2 cellular contexts compared by ENCODE assay signal in the genomic region with DNA sequence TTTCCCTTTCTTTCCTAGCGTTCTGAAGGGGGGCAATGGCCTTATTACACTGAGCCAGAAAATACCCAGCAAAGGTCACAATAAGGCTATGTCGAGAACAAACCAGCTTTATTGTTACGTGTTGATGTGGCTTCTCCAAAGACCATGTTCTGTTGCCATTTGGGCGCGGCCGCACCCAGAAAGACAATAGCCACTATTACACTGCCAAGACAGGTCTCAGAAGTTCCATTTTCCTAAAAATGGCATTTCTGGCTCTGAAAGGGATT.
TF ChIP-seq lines count a peak whose summit lies in the region.

No MANE protein-coding gene starts in this region.

TF ChIP-seq in HCT116, 20 proteins besides CTCF, POLR2A, EP300 and RAD21:
- no peak for TF ChIP-seq ZNF274 (IDR thresholded peaks at IDR 0.05; ENCODE audit: low read depth, low read length)
- no peak for TF ChIP-seq SIN3A (IDR thresholded peaks at IDR 0.05; ENCODE audit: low read depth)
- TF ChIP-seq ELF1 (IDR thresholded peaks at IDR 0.05; ENCODE audit: borderline replicate concordance, low read depth) = no peak
- TF ChIP-seq, protein P1, sequence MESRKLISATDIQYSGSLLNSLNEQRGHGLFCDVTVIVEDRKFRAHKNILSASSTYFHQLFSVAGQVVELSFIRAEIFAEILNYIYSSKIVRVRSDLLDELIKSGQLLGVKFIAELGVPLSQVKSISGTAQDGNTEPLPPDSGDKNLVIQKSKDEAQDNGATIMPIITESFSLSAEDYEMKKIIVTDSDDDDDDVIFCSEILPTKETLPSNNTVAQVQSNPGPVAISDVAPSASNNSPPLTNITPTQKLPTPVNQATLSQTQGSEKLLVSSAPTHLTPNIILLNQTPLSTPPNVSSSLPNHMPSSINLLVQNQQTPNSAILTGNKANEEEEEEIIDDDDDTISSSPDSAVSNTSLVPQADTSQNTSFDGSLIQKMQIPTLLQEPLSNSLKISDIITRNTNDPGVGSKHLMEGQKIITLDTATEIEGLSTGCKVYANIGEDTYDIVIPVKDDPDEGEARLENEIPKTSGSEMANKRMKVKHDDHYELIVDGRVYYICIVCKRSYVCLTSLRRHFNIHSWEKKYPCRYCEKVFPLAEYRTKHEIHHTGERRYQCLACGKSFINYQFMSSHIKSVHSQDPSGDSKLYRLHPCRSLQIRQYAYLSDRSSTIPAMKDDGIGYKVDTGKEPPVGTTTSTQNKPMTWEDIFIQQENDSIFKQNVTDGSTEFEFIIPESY (IDR thresholded peaks at IDR 0.05; ENCODE audit: extremely low read depth, insufficient replicate concordance, low read length) = no peak
- TF ChIP-seq, protein P2, sequence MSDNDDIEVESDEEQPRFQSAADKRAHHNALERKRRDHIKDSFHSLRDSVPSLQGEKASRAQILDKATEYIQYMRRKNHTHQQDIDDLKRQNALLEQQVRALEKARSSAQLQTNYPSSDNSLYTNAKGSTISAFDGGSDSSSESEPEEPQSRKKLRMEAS (IDR thresholded peaks at IDR 0.05) = no peak
- no peak for TF ChIP-seq SP1 (IDR thresholded peaks at IDR 0.05; ENCODE audit: low read depth)
- TF ChIP-seq CEBPB (IDR thresholded peaks at IDR 0.05; ENCODE audit: low read depth) = no peak
- no peak for TF ChIP-seq YY1 (IDR thresholded peaks at IDR 0.05; ENCODE audit: extremely low read depth, insufficient replicate concordance, low read depth, low read length)
- TF ChIP-seq CBX3 (IDR thresholded peaks at IDR 0.05; ENCODE audit: low read depth) = no peak
- TF ChIP-seq POLR2AphosphoS5 (IDR thresholded peaks at IDR 0.05; ENCODE audit: low read depth, low read length) = no peak
- no peak for TF ChIP-seq FOSL1 (IDR thresholded peaks at IDR 0.05; ENCODE audit: low read depth)
- no peak for TF ChIP-seq TCF7L2 (IDR thresholded peaks at IDR 0.05; ENCODE audit: borderline replicate concordance, extremely low read depth, insufficient read depth, insufficient read length)

TF ChIP-seq in K562, 482 proteins besides CTCF, POLR2A, EP300 and RAD21:
- TF ChIP-seq MXI1 (IDR thresholded peaks at IDR 0.05; ENCODE audit: low read depth, low read length) (no peak), ZNF384 (IDR thresholded peaks at IDR 0.05; ENCODE audit: low read depth, low read length) (no peak), POLR3G (IDR thresholded peaks at IDR 0.05; ENCODE audit: extremely low read depth, insufficient read length, insufficient replicate concordance) (no peak), MYC (IDR thresholded peaks at IDR 0.05; ENCODE audit: low read depth, low read length) (no peak), MYC (CRISPR knock-in tag; IDR thresholded peaks at IDR 0.05; ENCODE audit: borderline replicate concordance, low read depth) (no peak), MCM7 (IDR thresholded peaks at IDR 0.05) (no peak), GATA2 (CRISPR knock-in tag; IDR thresholded peaks at IDR 0.05) (no peak), ZFP36 (IDR thresholded peaks at IDR 0.05; ENCODE audit: low read depth, low read length, partially characterized antibody) (no peak), TBL1XR1 (IDR thresholded peaks at IDR 0.05; ENCODE audit: low read length in 2 of 2) (no peak), OTX1 (CRISPR knock-in tag; IDR thresholded peaks at IDR 0.05) (no peak), NEUROD1 (IDR thresholded peaks at IDR 0.05; ENCODE audit: borderline replicate concordance, low read depth, low read length, partially characterized antibody) (no peak), SAFB2 (IDR thresholded peaks at IDR 0.05; ENCODE audit: borderline replicate concordance, low read depth, low read length, severe bottlenecking) (no peak), RUNX1 (IDR thresholded peaks at IDR 0.05; ENCODE audit: low read depth) (no peak), FOXK2 (conservative IDR thresholded peaks at IDR 0.05 in 1 of 2, IDR thresholded peaks at IDR 0.05 in 1 of 2; ENCODE audit: low read depth in 2 of 2) (no peak), SMARCA4 (IDR thresholded peaks at IDR 0.05) (no peak), ESRRA (IDR thresholded peaks at IDR 0.05; ENCODE audit: borderline replicate concordance, low read depth) (no peak), JUN (IDR thresholded peaks at IDR 0.05; ENCODE audit: borderline replicate concordance, low read depth, low read length) (no peak), JUN (CRISPR knock-in tag; IDR thresholded peaks at IDR 0.05; ENCODE audit: borderline replicate concordance) (no peak)
- TF ChIP-seq, protein P3, sequence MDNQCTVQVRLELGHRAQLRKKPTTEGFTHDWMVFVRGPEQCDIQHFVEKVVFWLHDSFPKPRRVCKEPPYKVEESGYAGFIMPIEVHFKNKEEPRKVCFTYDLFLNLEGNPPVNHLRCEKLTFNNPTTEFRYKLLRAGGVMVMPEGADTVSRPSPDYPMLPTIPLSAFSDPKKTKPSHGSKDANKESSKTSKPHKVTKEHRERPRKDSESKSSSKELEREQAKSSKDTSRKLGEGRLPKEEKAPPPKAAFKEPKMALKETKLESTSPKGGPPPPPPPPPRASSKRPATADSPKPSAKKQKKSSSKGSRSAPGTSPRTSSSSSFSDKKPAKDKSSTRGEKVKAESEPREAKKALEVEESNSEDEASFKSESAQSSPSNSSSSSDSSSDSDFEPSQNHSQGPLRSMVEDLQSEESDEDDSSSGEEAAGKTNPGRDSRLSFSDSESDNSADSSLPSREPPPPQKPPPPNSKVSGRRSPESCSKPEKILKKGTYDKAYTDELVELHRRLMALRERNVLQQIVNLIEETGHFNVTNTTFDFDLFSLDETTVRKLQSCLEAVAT (IDR thresholded peaks at IDR 0.05) = no peak
- TF ChIP-seq, protein P1 (CRISPR knock-in tag; IDR thresholded peaks at IDR 0.05) = no peak
- TF ChIP-seq, protein P4, sequence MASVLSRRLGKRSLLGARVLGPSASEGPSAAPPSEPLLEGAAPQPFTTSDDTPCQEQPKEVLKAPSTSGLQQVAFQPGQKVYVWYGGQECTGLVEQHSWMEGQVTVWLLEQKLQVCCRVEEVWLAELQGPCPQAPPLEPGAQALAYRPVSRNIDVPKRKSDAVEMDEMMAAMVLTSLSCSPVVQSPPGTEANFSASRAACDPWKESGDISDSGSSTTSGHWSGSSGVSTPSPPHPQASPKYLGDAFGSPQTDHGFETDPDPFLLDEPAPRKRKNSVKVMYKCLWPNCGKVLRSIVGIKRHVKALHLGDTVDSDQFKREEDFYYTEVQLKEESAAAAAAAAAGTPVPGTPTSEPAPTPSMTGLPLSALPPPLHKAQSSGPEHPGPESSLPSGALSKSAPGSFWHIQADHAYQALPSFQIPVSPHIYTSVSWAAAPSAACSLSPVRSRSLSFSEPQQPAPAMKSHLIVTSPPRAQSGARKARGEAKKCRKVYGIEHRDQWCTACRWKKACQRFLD (CRISPR knock-in tag; IDR thresholded peaks at IDR 0.05) = no peak
